ENCODE assay signal across 1 cellular context in genomic region chr12:42017036-42017435, GRCh38.
TF ChIP-seq lines count a peak whose summit lies in the region.

No MANE protein-coding gene starts in this region.

TF ChIP-seq in GM12878, 131 proteins besides CTCF, POLR2A, EP300 and RAD21 (continued from another document):
- no peak for TF ChIP-seq NKRF (conservative IDR thresholded peaks at IDR 0.05)
- TF ChIP-seq BCLAF1 (IDR thresholded peaks at IDR 0.05): no peak
- TF ChIP-seq WRNIP1 (IDR thresholded peaks at IDR 0.05; ENCODE audit: borderline replicate concordance, low read depth, low read length): no peak
- no peak for TF ChIP-seq HCFC1 (IDR thresholded peaks at IDR 0.05; ENCODE audit: low read length)
